In genomic region chr2:221833972-221834371, GRCh38 we compare ENCODE assay signal across 17 cellular contexts.
A peak's percentile ranks its signal among the peaks of the same experiment; 100 is the strongest.
DNase-seq lines count a peak whose midpoint lies in the region; ATAC-seq and TF ChIP-seq lines count a peak whose summit lies in the region.
"Had no signal": no experiment of that assay in that cellular context is flagged by ENCODE, and none has a peak within 500 bp of the region (broad histone marks: within the 10 kb centered on the region; RNA-seq: fewer than 3 reads in every experiment).

No MANE protein-coding gene starts in this region.

- H3F3A ChIP-seq in GM23338 (replicated peaks; ENCODE audit: low read depth), result no peaks in the 10 kb centered on the region

- H3K9ac ChIP-seq in endodermal cell (ENCODE audit: extremely low read depth, low read length, poor library complexity, severe bottlenecking), result no peak overlapping the region
- H3K9ac ChIP-seq: BLaER1 treated with 17β-estradiol and CSF1 and Interleukin-3, amounts not matched to agents 10 nM and 100 nM had no signal

- DNase-seq in NCI-H1417 (lab: John Stamatoyannopoulos, UW) (peak in 2 of 3 experiments; percentile 25 to 30), NCI-H1417 treated with DMSO at 0.1 percent for 48 hours (lab: John Stamatoyannopoulos, UW) (no peak), GM23338 (ENCODE audit: low spot score) (peak; percentile 28), endodermal cell (no peak), progenitor cell of endocrine pancreas (ENCODE audit: low spot score, unreplicated experiment) (no peak), AG08396 (ENCODE audit: low spot score) (no peak), glomerular visceral epithelial cell (ENCODE audit: extremely low spot score) (no peak), AG20443 (ENCODE audit: low spot score) (no peak)
- DNase-seq: CD4-positive, CD25-positive, alpha-beta regulatory T cell; DMS153; DMS79 treated with DMSO at 0.1 percent for 48 hours; EL; GDM1; H7 had no signal

- no peak overlapping the region for H2AFZ ChIP-seq in GM23338

- H3K36me3 Mint-ChIP-seq in GM23338 (ENCODE audit: low read depth) (no peaks in the 10 kb centered on the region), endodermal cell (ENCODE audit: low read depth) (no peaks in the 10 kb centered on the region), progenitor cell of endocrine pancreas (ENCODE audit: insufficient read depth) (no peaks in the 10 kb centered on the region)
- H3K36me3 Mint-ChIP-seq: CD4-positive, CD25-positive, alpha-beta regulatory T cell had no signal

- H3K4me1 Mint-ChIP-seq in GM23338, result peaks cover 5% of the 10 kb centered on the region; the same call in 2 of the 3 replicates
- peaks cover 2% of the 10 kb centered on the region for H3K4me1 Mint-ChIP-seq in endodermal cell
- peaks cover 5% of the 10 kb centered on the region for H3K4me1 Mint-ChIP-seq in progenitor cell of endocrine pancreas (ENCODE audit: low read depth)
- H3K4me1 Mint-ChIP-seq: CD4-positive, CD25-positive, alpha-beta regulatory T cell had no signal

- 95% methylated on average over 2 of the region's 2 CpGs; no CpG with 5 or more reads in 1 of the 2 experiments for whole genome bisulfite sequencing in endodermal cell (ENCODE audit: insufficient coverage in 1 of 2, insufficient read length in 1 of 2), 2 experiments

- H3K4me3 ChIP-seq in GM23338 (no peak overlapping the region), endodermal cell (ENCODE audit: low read length) (no peak overlapping the region)
- H3K4me3 ChIP-seq: BLaER1 treated with 17β-estradiol and CSF1 and Interleukin-3, amounts not matched to agents 10 nM and 100 nM had no signal

- ATAC-seq in GM23338, result peak; percentile 54; the same call in 2 of the 3 replicates

- H3K4me1 ChIP-seq in GM23338 (ENCODE audit: insufficient read depth) (no peaks in the 10 kb centered on the region; the same call in 1 of the 2 replicates), endodermal cell (ENCODE audit: control insufficient read depth, insufficient read depth, low read length) (no peaks in the 10 kb centered on the region)
- H3K4me1 ChIP-seq: BLaER1 treated with 17β-estradiol and CSF1 and Interleukin-3, amounts not matched to agents 10 nM and 100 nM had no signal

- H3K79me2 ChIP-seq in GM23338 (replicated peaks; ENCODE audit: insufficient read depth), result no peaks in the 10 kb centered on the region

- no peak overlapping the region for H3K4me2 ChIP-seq in GM23338
- H3K4me2 ChIP-seq: BLaER1 treated with 17β-estradiol and CSF1 and Interleukin-3, amounts not matched to agents 10 nM and 100 nM had no signal

- H3K9me3 Mint-ChIP-seq in GM23338 (no peaks in the 10 kb centered on the region), endodermal cell (peaks cover 4% of the 10 kb centered on the region), progenitor cell of endocrine pancreas (ENCODE audit: low read depth) (peaks cover 4% of the 10 kb centered on the region)

- TF ChIP-seq CTCF in GM23338 (conservative IDR thresholded peaks at IDR 0.05; ENCODE audit: low read depth in 2 of 2) (no peak), endodermal cell (conservative IDR thresholded peaks at IDR 0.05) (no peak), progenitor cell of endocrine pancreas (IDR thresholded peaks at IDR 0.05; ENCODE audit: unreplicated experiment) (no peak)

- H3K27me3 ChIP-seq in GM23338 (ENCODE audit: insufficient read depth) (no peaks in the 10 kb centered on the region), endodermal cell (ENCODE audit: control insufficient read depth, insufficient read depth, low read length, poor library complexity, severe bottlenecking) (no peaks in the 10 kb centered on the region)
- H3K27me3 ChIP-seq: BLaER1 treated with 17β-estradiol and CSF1 and Interleukin-3, amounts not matched to agents 10 nM and 100 nM had no signal

- no peak overlapping the region for H3K4me3 Mint-ChIP-seq in GM23338
- no peak overlapping the region for H3K4me3 Mint-ChIP-seq in endodermal cell
- no peak overlapping the region for H3K4me3 Mint-ChIP-seq in progenitor cell of endocrine pancreas (ENCODE audit: low read depth)
- H3K4me3 Mint-ChIP-seq: CD4-positive, CD25-positive, alpha-beta regulatory T cell had no signal

- H3K36me3 ChIP-seq in GM23338 (ENCODE audit: insufficient read depth) (no peaks in the 10 kb centered on the region), endodermal cell (ENCODE audit: control insufficient read depth, insufficient read depth, low read length) (no peaks in the 10 kb centered on the region)
- H3K36me3 ChIP-seq: BLaER1 treated with 17β-estradiol and CSF1 and Interleukin-3, amounts not matched to agents 10 nM and 100 nM had no signal

- H3K9me2 ChIP-seq in GM23338 (ENCODE audit: insufficient read depth), result 0 out of 2 replicates have a peak, but pooled peaks cover 6% of the 10 kb centered on the region

- H3K27ac ChIP-seq in GM23338 (ENCODE audit: low read depth), result 0 out of 2 replicates have a peak overlapping the region, but pooled peaks have one; percentile 7
- no peak overlapping the region for H3K27ac ChIP-seq in endodermal cell (ENCODE audit: low read depth, low read length)
- H3K27ac ChIP-seq: 22Rv1; BLaER1 treated with 17β-estradiol and CSF1 and Interleukin-3, amounts not matched to agents 10 nM and 100 nM; HL-60 had no signal

- H3K27ac Mint-ChIP-seq in GM23338, result no peak overlapping the region
- H3K27ac Mint-ChIP-seq in endodermal cell, result peak overlapping the region; percentile 22
- peak overlapping the region; percentile 16 for H3K27ac Mint-ChIP-seq in progenitor cell of endocrine pancreas
- H3K27ac Mint-ChIP-seq: CD4-positive, CD25-positive, alpha-beta regulatory T cell had no signal

- H3K27me3 Mint-ChIP-seq in GM23338 (ENCODE audit: insufficient read depth, low read depth, poor library complexity) (no peaks in the 10 kb centered on the region), endodermal cell (ENCODE audit: insufficient read depth) (peaks cover 3% of the 10 kb centered on the region), progenitor cell of endocrine pancreas (no peaks in the 10 kb centered on the region)
- H3K27me3 Mint-ChIP-seq: CD4-positive, CD25-positive, alpha-beta regulatory T cell had no signal

- peaks cover 10% of the 10 kb centered on the region for H3K9me3 ChIP-seq in endodermal cell (ENCODE audit: control insufficient read depth, low read length)
- H3K9me3 ChIP-seq: BLaER1 treated with 17β-estradiol and CSF1 and Interleukin-3, amounts not matched to agents 10 nM and 100 nM had no signal

- H4K20me1 ChIP-seq in GM23338 (replicated peaks; ENCODE audit: insufficient read depth), result no peaks in the 10 kb centered on the region
- H4K20me1 ChIP-seq: BLaER1 treated with 17β-estradiol and CSF1 and Interleukin-3, amounts not matched to agents 10 nM and 100 nM had no signal

TF ChIP-seq in GM23338, 12 proteins besides CTCF, POLR2A, EP300 and RAD21:
- no peak for TF ChIP-seq EZH2phosphoT487 (IDR thresholded peaks at IDR 0.05; ENCODE audit: unreplicated experiment)
- TF ChIP-seq JUNB (IDR thresholded peaks at IDR 0.05; ENCODE audit: unreplicated experiment), result no peak
- TF ChIP-seq ZNF331 (CRISPR knock-in tag; IDR thresholded peaks at IDR 0.05; ENCODE audit: low read depth), result no peak
- TF ChIP-seq EZH2 (IDR thresholded peaks at IDR 0.05; ENCODE audit: low read depth, unreplicated experiment), result no peak
- no peak for TF ChIP-seq POLR2AphosphoS5 (IDR thresholded peaks at IDR 0.05; ENCODE audit: low read depth)
- no peak for TF ChIP-seq STAT1 (IDR thresholded peaks at IDR 0.05; ENCODE audit: unreplicated experiment)

Comparison
In these comparisons a context has a peak if more than half of its experiments do, and no peak if none do; other contexts are left out.
1. DNase-seq: peak in NCI-H1417 (2 of 3) and GM23338 (single experiment); none in NCI-H1417 treated with DMSO at 0.1 percent for 48 hours (single experiment), endodermal cell (single experiment), progenitor cell of endocrine pancreas (single experiment), AG08396 (single experiment), glomerular visceral epithelial cell (single experiment) and AG20443 (single experiment).